14 cellular contexts compared by ENCODE assay signal in genomic region chr17:18018411-18018921, GRCh38. TPM values are rescaled to one million over a fixed set of nuclear protein-coding genes. Genes with fewer than 3 reads are reported as not detected.
DNase-seq lines count a peak whose midpoint lies in the region; ATAC-seq and TF ChIP-seq lines count a peak whose summit lies in the region.
"Had no signal": no experiment of that assay in that cellular context is flagged by ENCODE, and none has a peak within 500 bp of the region (broad histone marks: within the 10 kb centered on the region; RNA-seq: fewer than 3 reads in every experiment).

No MANE protein-coding gene starts in this region.

- DNase-seq in heart left ventricle: no peak
- peak in 1 of 3 donors; percentile 58 for DNase-seq in right lobe of liver
- DNase-seq in stomach: no peak
- DNase-seq in progenitor cell of endocrine pancreas (ENCODE audit: low spot score, unreplicated experiment): no peak
- DNase-seq: ACHN; CD4-positive, alpha-beta memory T cell; DMS79 treated with DMSO at 0.1 percent for 48 hours; NCI-H2107; PC-3 had no signal

- H3K4me1 ChIP-seq in HEK293 (ENCODE audit: control insufficient read depth, insufficient read depth, low read length) (no peaks in the 10 kb centered on the region), heart left ventricle (peaks cover 0 to 33% (median 18%) of the 10 kb centered on the region in 12 donors), right lobe of liver (peaks cover 0 to 22% (median 7%) of the 10 kb centered on the region in 4 donors), stomach (peaks cover 11 to 18% (median 15%) of the 10 kb centered on the region in 4 donors)

- peaks cover 3% of the 10 kb centered on the region for H3K4me1 Mint-ChIP-seq in progenitor cell of endocrine pancreas (ENCODE audit: low read depth)
- H3K4me1 Mint-ChIP-seq: CD4-positive, alpha-beta memory T cell had no signal

- peaks cover 2% of the 10 kb centered on the region for H3K36me3 Mint-ChIP-seq in progenitor cell of endocrine pancreas (ENCODE audit: insufficient read depth)

- H3K36me3 ChIP-seq in HEK293 (ENCODE audit: control insufficient read depth in 2 of 2, insufficient read depth in 1 of 2, low read length in 2 of 2) (peaks cover 4 to 33% of the 10 kb centered on the region in 2 experiments; a peak in 2 of 3 replicates), heart left ventricle (peaks cover 0 to 43% (median 19%) of the 10 kb centered on the region in 9 donors), right lobe of liver (peaks cover 0 to 8% (median 0%) of the 10 kb centered on the region in 4 donors), stomach (peaks cover 4 to 38% (median 35%) of the 10 kb centered on the region in 4 donors)

- ATAC-seq in heart left ventricle (peak in 2 of 4 donors; percentile 8 to 18), right lobe of liver (peak; percentile 19 to 45 (median 37)), HG03378 (IDR thresholded peaks at IDR 0.05; ENCODE audit: unreplicated experiment) (no peak), HG02571 (IDR thresholded peaks at IDR 0.05; ENCODE audit: unreplicated experiment) (no peak)
- ATAC-seq: PC-3 had no signal

- POLR2A ChIA-PET in HEK293 (lab: Yijun Ruan, JAX): no interaction called here

- H3K9me3 Mint-ChIP-seq in progenitor cell of endocrine pancreas (ENCODE audit: low read depth): no peaks in the 10 kb centered on the region
- H3K9me3 Mint-ChIP-seq: CD4-positive, alpha-beta memory T cell had no signal

- H3K27me3 Mint-ChIP-seq in progenitor cell of endocrine pancreas: no peaks in the 10 kb centered on the region
- H3K27me3 Mint-ChIP-seq: CD4-positive, alpha-beta memory T cell had no signal

- WGBS in heart left ventricle, 4 donors: 87 to 90% (median 89%) methylated on average over 12 to 15 of the region's 15 CpGs
- 45% methylated on average over 5 of the region's 15 CpGs for WGBS in right lobe of liver (ENCODE audit: insufficient coverage, low coverage, low lambda C conversion rate, missing lambda C conversion rate)
- 70 to 91% (median 80%) methylated on average over 14 to 15 of the region's 15 CpGs for WGBS in stomach, 5 donors

- no peak for TF ChIP-seq POLR2A in heart left ventricle (IDR thresholded peaks at IDR 0.05)
- TF ChIP-seq POLR2A in right lobe of liver (IDR thresholded peaks at IDR 0.05): no peak
- TF ChIP-seq POLR2A in stomach (IDR thresholded peaks at IDR 0.05): no peak

- TF ChIP-seq EP300 in stomach (IDR thresholded peaks at IDR 0.05): no peak

- no peak overlapping the region for H3K4me3 Mint-ChIP-seq in progenitor cell of endocrine pancreas (ENCODE audit: low read depth)
- H3K4me3 Mint-ChIP-seq: CD4-positive, alpha-beta memory T cell had no signal

- no peak overlapping the region for H3K27ac Mint-ChIP-seq in progenitor cell of endocrine pancreas
- H3K27ac Mint-ChIP-seq: CD4-positive, alpha-beta memory T cell had no signal

- CTCF ChIA-PET in HEK293 (lab: Yijun Ruan, JAX): interaction anchor here (1.1 kb wide), 1 partner anchor 8 kb away, joined by 5 read pairs; no protein-coding TSS in a partner anchor

- H3K9me3 ChIP-seq in HEK293 (ENCODE audit: control insufficient read depth, insufficient read depth, low read depth, low read length) (no peaks in the 10 kb centered on the region), heart left ventricle (no peaks in the 10 kb centered on the region), right lobe of liver (no peaks in the 10 kb centered on the region), stomach (no peaks in the 10 kb centered on the region)
- H3K9me3 ChIP-seq: HAP-1 had no signal

- intact Hi-C loops in heart left ventricle (cut with DNase I) (no loop called here), right lobe of liver (cut with DNase I) (no loop called here), stomach (cut with DNase I; ENCODE audit: low total_unique reads) (no loop called here)

- TF ChIP-seq CTCF in HEK293 (tag by site-specific recombination; IDR thresholded peaks at IDR 0.05) (no peak), heart left ventricle (IDR thresholded peaks at IDR 0.05) (no peak), right lobe of liver (IDR thresholded peaks at IDR 0.05) (no peak), stomach (IDR thresholded peaks at IDR 0.05) (no peak), progenitor cell of endocrine pancreas (IDR thresholded peaks at IDR 0.05; ENCODE audit: unreplicated experiment) (no peak)

- H3K27ac ChIP-seq in HEK293 (ENCODE audit: extremely low read depth, low read depth, low read length): no peak overlapping the region
- H3K27ac ChIP-seq in heart left ventricle: peak overlapping the region in 9 of 12 donors; percentile 30 to 93 (median 78)
- peak overlapping the region in 2 of 3 donors; percentile 30 to 83 for H3K27ac ChIP-seq in right lobe of liver
- H3K27ac ChIP-seq in stomach: peak overlapping the region in 3 of 5 donors; percentile 6 to 39 (median 28)

- H3K4me3 ChIP-seq in HEK293 (ENCODE audit: low read depth, low read length) (no peak overlapping the region), heart left ventricle (no peak overlapping the region), right lobe of liver (no peak overlapping the region), stomach (no peak overlapping the region)
- H3K4me3 ChIP-seq: HAP-1, K562 had no signal

- H3K27me3 ChIP-seq in heart left ventricle: no peaks in the 10 kb centered on the region
- no peaks in the 10 kb centered on the region for H3K27me3 ChIP-seq in right lobe of liver
- H3K27me3 ChIP-seq in stomach: no peaks in the 10 kb centered on the region

TF ChIP-seq in HEK293, 187 proteins besides CTCF, POLR2A, EP300 and RAD21:
- TF ChIP-seq ZNF148 (tag by site-specific recombination; IDR thresholded peaks at IDR 0.05; ENCODE audit: borderline replicate concordance) (no peak), SCRT2 (tag by site-specific recombination; IDR thresholded peaks at IDR 0.05) (peak; percentile 57), ZNF433 (tag by site-specific recombination; IDR thresholded peaks at IDR 0.05; ENCODE audit: low read depth) (no peak), ZNF837 (tag by site-specific recombination; IDR thresholded peaks at IDR 0.05) (no peak), ZSCAN30 (tag by site-specific recombination; IDR thresholded peaks at IDR 0.05) (no peak), SCRT1 (tag by site-specific recombination; IDR thresholded peaks at IDR 0.05; ENCODE audit: borderline replicate concordance) (no peak), ZNF707 (tag by site-specific recombination; IDR thresholded peaks at IDR 0.05) (no peak)
- TF ChIP-seq, protein P1, sequence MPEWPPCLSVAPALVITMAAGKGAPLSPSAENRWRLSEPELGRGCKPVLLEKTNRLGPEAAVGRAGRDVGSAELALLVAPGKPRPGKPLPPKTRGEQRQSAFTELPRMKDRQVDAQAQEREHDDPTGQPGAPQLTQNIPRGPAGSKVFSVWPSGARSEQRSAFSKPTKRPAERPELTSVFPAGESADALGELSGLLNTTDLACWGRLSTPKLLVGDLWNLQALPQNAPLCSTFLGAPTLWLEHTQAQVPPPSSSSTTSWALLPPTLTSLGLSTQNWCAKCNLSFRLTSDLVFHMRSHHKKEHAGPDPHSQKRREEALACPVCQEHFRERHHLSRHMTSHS (tag by site-specific recombination; IDR thresholded peaks at IDR 0.05): no peak

RNA-seq across cellular contexts. Expression of gene ATPAF2, which starts 20.5 kb away (rescaled TPM):
- total RNA-seq in heart left ventricle: 10 to 100 TPM; 25.6 to 46.2 (median 37.6) TPM
- polyA plus RNA-seq in heart left ventricle: 10 to 100 TPM; 29.6 to 51.4 TPM
- total RNA-seq in right lobe of liver: 10 to 100 TPM; 17.2 to 21.0 (median 19.2) TPM
- total RNA-seq in stomach: 100 to 1,000 TPM in 1 of 5 donors, 10 to 100 TPM in 2, 1 to 10 TPM in 2; 5.4 to 250 (median 17.6) TPM
- 10 to 100 TPM; 10.4 to 24.2 (median 20.6) TPM for polyA plus RNA-seq in stomach
- 25.3 and 31.5 TPM in 2 replicates for total RNA-seq in progenitor cell of endocrine pancreas

RNA-seq across cellular contexts. Expression of gene GID4, which starts 20.7 kb away (rescaled TPM):
- 10 to 100 TPM; 15.3 to 27.7 (median 18.2) TPM for total RNA-seq in heart left ventricle
- 10 to 100 TPM in 1 of 2 donors, 1 to 10 TPM in 1; 8.0 to 19.8 TPM for polyA plus RNA-seq in heart left ventricle
- total RNA-seq in right lobe of liver: 1 to 10 TPM; 4.8 to 6.1 (median 5.3) TPM
- total RNA-seq in stomach: 10 to 100 TPM in 3 of 5 donors, 1 to 10 TPM in 2; 3.5 to 18.1 (median 11.6) TPM
- 1 to 10 TPM; 3.2 to 4.7 (median 3.5) TPM for polyA plus RNA-seq in stomach
- 10.2 and 12.1 TPM in 2 replicates for total RNA-seq in progenitor cell of endocrine pancreas

RNA-seq across cellular contexts. Expression of gene DRC3, which starts 45.8 kb away (rescaled TPM):
- 1 to 10 TPM in 4 of 9 donors, under 1 TPM in 5; 0.42 to 3.7 (median 1.00) TPM for total RNA-seq in heart left ventricle
- 1 to 10 TPM in 1 of 2 donors, under 1 TPM in 1; 0.57 to 1.2 TPM for polyA plus RNA-seq in heart left ventricle
- under 1 TPM; 0.25 to 0.98 (median 0.72) TPM for total RNA-seq in right lobe of liver
- 10 to 100 TPM in 1 of 5 donors, 1 to 10 TPM in 3, not detected in 1; 1.1 to 16.5 (median 2.2) TPM for total RNA-seq in stomach
- 1 to 10 TPM; 1.6 to 6.4 (median 1.7) TPM for polyA plus RNA-seq in stomach
- 13.3 and 15.4 TPM in 2 replicates for total RNA-seq in progenitor cell of endocrine pancreas

RNA-seq across cellular contexts. Expression of gene TOM1L2, which starts 46.3 kb away (rescaled TPM):
- total RNA-seq in heart left ventricle: 100 to 1,000 TPM; 210 to 345 (median 247) TPM
- polyA plus RNA-seq in heart left ventricle: 100 to 1,000 TPM; 122 to 129 TPM
- 10 to 100 TPM; 13.5 to 21.2 (median 16.0) TPM for total RNA-seq in right lobe of liver
- 100 to 1,000 TPM in 1 of 5 donors, 10 to 100 TPM in 4; 33.8 to 154 (median 51.3) TPM for total RNA-seq in stomach
- 10 to 100 TPM; 13.3 to 24.2 (median 23.1) TPM for polyA plus RNA-seq in stomach
- 29.4 and 30.5 TPM in 2 replicates for total RNA-seq in progenitor cell of endocrine pancreas

Comparison
In these comparisons a context has a peak if more than half of its experiments do, and no peak if none do; other contexts are left out.
1. ATAC-seq: peak in right lobe of liver (4 of 4); none in HG03378 (single experiment) and HG02571 (single experiment).